Comparison of ENCODE assay signal across 2 cellular contexts in genomic region chr12:57430931-57431566, GRCh38.
A peak's percentile ranks its signal among the peaks of the same experiment; 100 is the strongest.
TF ChIP-seq lines count a peak whose summit lies in the region.

R3HDM2 (minus strand) TSS chr12:57431043; CDS start chr12:57310428, 120,615 bp downstream.

TF ChIP-seq in IMR-90, 13 proteins besides CTCF, POLR2A, EP300 and RAD21:
- TF ChIP-seq MAZ (IDR thresholded peaks at IDR 0.05; ENCODE audit: borderline replicate concordance, low read depth, low read length) (peak; percentile 71; the same call in 1 of the 2 replicates), MXI1 (IDR thresholded peaks at IDR 0.05; ENCODE audit: borderline replicate concordance, low read depth, low read length) (peak; percentile 65; the same call in 1 of the 2 replicates), RCOR1 (IDR thresholded peaks at IDR 0.05; ENCODE audit: insufficient replicate concordance, low read length) (no peak), BHLHE40 (IDR thresholded peaks at IDR 0.05; ENCODE audit: low read depth, low read length) (peak; percentile 73; the same call in 1 of the 2 replicates)
- TF ChIP-seq, protein P1, sequence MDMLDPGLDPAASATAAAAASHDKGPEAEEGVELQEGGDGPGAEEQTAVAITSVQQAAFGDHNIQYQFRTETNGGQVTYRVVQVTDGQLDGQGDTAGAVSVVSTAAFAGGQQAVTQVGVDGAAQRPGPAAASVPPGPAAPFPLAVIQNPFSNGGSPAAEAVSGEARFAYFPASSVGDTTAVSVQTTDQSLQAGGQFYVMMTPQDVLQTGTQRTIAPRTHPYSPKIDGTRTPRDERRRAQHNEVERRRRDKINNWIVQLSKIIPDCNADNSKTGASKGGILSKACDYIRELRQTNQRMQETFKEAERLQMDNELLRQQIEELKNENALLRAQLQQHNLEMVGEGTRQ (IDR thresholded peaks at IDR 0.05; ENCODE audit: low read depth, low read length), result peak; percentile 54

TF ChIP-seq in endothelial cell of umbilical vein, 7 proteins besides CTCF, POLR2A, EP300 and RAD21:
- TF ChIP-seq POLR2AphosphoS5 (IDR thresholded peaks at IDR 0.05; ENCODE audit: insufficient read depth, low read depth, low read length) (peak; percentile 96), FOS (IDR thresholded peaks at IDR 0.05; ENCODE audit: borderline replicate concordance, insufficient read depth, low read length) (no peak), EZH2 (IDR thresholded peaks at IDR 0.05; ENCODE audit: borderline replicate concordance, low read depth, low read length, severe bottlenecking) (no peak), GATA2 (IDR thresholded peaks at IDR 0.05; ENCODE audit: insufficient read depth, insufficient read length, low read depth, low read length) (no peak), JUN (IDR thresholded peaks at IDR 0.05; ENCODE audit: borderline replicate concordance, insufficient read depth, insufficient read length, low read depth) (no peak), MYC (IDR thresholded peaks at IDR 0.05; ENCODE audit: low read depth, low read length) (peak; percentile 33)
- TF ChIP-seq, protein P2, sequence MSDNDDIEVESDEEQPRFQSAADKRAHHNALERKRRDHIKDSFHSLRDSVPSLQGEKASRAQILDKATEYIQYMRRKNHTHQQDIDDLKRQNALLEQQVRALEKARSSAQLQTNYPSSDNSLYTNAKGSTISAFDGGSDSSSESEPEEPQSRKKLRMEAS (IDR thresholded peaks at IDR 0.05; ENCODE audit: insufficient read depth, insufficient read length), result peak; percentile 85
